8 cellular contexts compared by ENCODE assay signal in genomic region chr17:731943-732787, GRCh38. TPM values are rescaled to one million over a fixed set of nuclear protein-coding genes. Genes with fewer than 3 reads are reported as not detected.
DNase-seq lines count a peak whose midpoint lies in the region; ATAC-seq and TF ChIP-seq lines count a peak whose summit lies in the region.

TLCD3A (plus strand) TSS chr17:732596; CDS start chr17:732648, 52 bp downstream.

- TF ChIP-seq CTCF in LNCaP clone FGC (IDR thresholded peaks at IDR 0.05; ENCODE audit: control insufficient read depth, extremely low read depth, insufficient read depth), result no peak

- peak; percentile 29 for DNase-seq in COR-L47 (lab: John Stamatoyannopoulos, UW)
- no peak for DNase-seq in LNCaP clone FGC (ENCODE audit: low read depth)
- peak; percentile 48 for DNase-seq in activated CD4-positive, CD25-positive, alpha-beta regulatory T cell treated with anti-CD3 and anti-CD28 coated beads, Interleukin-2, amount 50 U/mL, for 72 hours
- DNase-seq in dedifferentiated amniotic fluid mesenchymal stem cell (ENCODE audit: extremely low spot score), result peak; percentile 42
- peak; percentile 74 to 76 for DNase-seq in left colon
- DNase-seq in stimulated activated CD4-positive, alpha-beta T cell treated with anti-CD3 and anti-CD28 coated beads, Interleukin-2, amount 100 ng/mL, for 24 hours, result peak; percentile 48 to 72
- DNase-seq in DMS153 (lab: John Stamatoyannopoulos, UW), result no peak

- peak within 1 kb of the TSS; percentile 70 for H3K4me3 ChIP-seq in LNCaP clone FGC (ENCODE audit: low read depth, low read length)

- intact Hi-C loops in left colon (cut with DNase I, micrococcal nuclease), result no loop called here

- ATAC-seq in GM21360 (IDR thresholded peaks at IDR 0.05; ENCODE audit: unreplicated experiment) (peak; percentile 53), left colon (peak; percentile 75)

RNA-seq across cellular contexts. Expression of gene TLCD3A, which starts in this region (rescaled TPM):
- total RNA-seq in left colon, result 10 to 100 TPM; 11.3 to 15.1 TPM

Comparison
In these comparisons a context has a peak if more than half of its experiments do, and no peak if none do; other contexts are left out.
1. DNase-seq: peak in COR-L47 (single experiment), activated CD4-positive, CD25-positive, alpha-beta regulatory T cell treated with anti-CD3 and anti-CD28 coated beads, Interleukin-2, amount 50 U/mL, for 72 hours (single experiment), dedifferentiated amniotic fluid mesenchymal stem cell (single experiment), left colon (2 of 2) and stimulated activated CD4-positive, alpha-beta T cell treated with anti-CD3 and anti-CD28 coated beads, Interleukin-2, amount 100 ng/mL, for 24 hours (2 of 2); none in LNCaP clone FGC (single experiment) and DMS153 (single experiment).